In the genomic region with DNA sequence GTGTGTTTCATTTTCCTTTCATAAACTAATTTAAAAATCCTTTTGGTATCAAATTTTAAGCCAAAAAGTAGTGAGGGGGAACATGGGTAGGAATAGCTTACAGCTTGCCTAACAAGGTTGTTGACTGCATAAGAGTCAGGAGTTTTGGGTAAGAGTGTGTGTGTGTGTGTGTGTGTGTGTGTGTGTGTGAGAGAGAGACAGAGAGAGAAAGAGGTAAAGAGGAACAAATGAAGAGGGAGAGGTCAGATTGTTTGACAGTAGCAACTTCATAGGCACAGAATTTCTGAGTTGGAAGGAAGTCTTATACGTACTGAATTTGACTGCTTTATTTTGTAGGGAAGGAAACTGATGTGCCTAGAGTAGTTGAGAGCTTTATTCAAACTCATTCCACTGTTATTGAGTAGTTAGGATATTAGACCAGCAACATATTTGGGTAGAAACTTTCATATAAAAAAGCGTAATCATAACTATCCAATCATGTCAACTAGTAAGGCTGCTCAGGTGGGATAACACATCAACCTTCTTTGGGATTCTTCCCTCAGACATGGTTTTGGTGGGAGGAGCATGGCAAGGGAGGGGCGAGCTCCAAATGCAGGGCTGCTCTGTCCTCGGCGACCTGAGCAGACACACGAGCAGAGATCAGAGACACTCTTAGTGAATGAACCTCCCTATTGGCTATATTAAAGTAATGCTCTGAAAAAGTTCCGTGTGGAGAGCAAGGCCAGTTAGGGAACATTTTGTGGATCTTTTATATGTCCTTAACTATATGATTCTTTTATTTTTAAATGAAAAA, we compare ENCODE assay signal across 1 cellular context.
TF ChIP-seq lines count a peak whose summit lies in the region.

No MANE protein-coding gene starts in this region.

TF ChIP-seq in GM23338, 12 proteins besides CTCF, POLR2A, EP300 and RAD21 (continued from another document):
- TF ChIP-seq REST (IDR thresholded peaks at IDR 0.05; ENCODE audit: unreplicated experiment) (no peak), ZNF114 (CRISPR knock-in tag; IDR thresholded peaks at IDR 0.05) (no peak), NANOG (IDR thresholded peaks at IDR 0.05; ENCODE audit: borderline replicate concordance) (no peak), ZNF331 (CRISPR knock-in tag; IDR thresholded peaks at IDR 0.05; ENCODE audit: low read depth) (no peak), CREB1 (CRISPR knock-in tag; IDR thresholded peaks at IDR 0.05; ENCODE audit: low read depth) (no peak), EZH2phosphoT487 (IDR thresholded peaks at IDR 0.05; ENCODE audit: unreplicated experiment) (no peak), ZNF462 (CRISPR knock-in tag; IDR thresholded peaks at IDR 0.05) (no peak)
